In the genomic region with DNA sequence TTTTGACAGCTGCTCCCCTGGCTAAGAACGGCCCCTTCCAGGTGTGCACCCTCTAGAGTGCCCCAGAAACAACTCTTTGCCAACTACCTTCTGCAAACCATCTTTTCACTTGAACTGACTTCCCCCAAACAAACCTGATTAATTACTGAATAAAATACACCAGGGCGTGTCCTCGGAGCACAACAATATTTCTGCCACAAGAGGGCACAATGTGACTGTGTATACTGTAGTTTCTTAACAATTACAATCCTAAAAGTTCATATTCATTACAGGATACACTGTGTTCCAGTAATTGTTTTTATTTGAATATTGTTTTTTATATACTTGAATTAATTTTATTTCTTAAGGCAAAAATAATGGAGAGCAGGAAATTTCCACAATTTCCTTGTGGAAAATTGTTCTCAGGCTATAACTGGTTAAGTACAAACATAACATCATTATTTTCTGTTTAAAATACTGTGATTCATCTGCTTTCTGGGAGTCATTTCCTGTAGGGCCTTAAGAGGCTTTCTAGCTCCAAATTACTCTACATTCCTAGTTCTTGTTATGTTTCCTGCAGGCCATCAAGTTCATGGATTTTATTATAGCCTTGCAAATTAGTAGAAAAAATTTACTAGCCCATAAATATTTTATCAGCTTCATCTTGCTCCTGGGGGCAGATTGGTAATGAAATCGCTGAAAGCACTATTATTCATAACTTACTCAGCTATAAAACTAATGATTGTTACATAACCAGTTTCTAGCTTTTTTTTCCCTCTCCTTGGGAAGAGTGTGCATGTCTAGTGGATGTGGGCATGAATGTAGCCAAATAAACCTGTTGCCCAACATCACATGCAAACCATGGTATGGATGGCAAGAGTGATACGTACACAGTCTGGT, we compare ENCODE assay signal across 8 cellular contexts. TPM values are rescaled to one million over a fixed set of nuclear protein-coding genes. Genes with fewer than 3 reads are reported as not detected.
A peak's percentile ranks its signal among the peaks of the same experiment; 100 is the strongest.
DNase-seq lines count a peak whose midpoint lies in the region; ATAC-seq and TF ChIP-seq lines count a peak whose summit lies in the region.

No MANE protein-coding gene starts in this region.

- no peak overlapping the region for H4K8ac ChIP-seq in H9 (replicated peaks; ENCODE audit: insufficient read length, low read depth, low read length)

- H3K36me3 Mint-ChIP-seq in H9 (ENCODE audit: insufficient read depth in 1 of 3, low read depth in 3 of 3), result peaks cover 0 to 7% (median 0%) of the 10 kb centered on the region in 3 experiments; a peak in 1 of 7 replicates
- H3K36me3 Mint-ChIP-seq in stimulated activated naive B cell treated with anti-CD40 and anti-IgM and Interleukin-4, amounts not matched to agents 10 μg/mL and 1 μg/mL and 100 μg/mL, for 72 hours, result no peaks in the 10 kb centered on the region

- peaks cover 5 to 6% of the 10 kb centered on the region in 2 experiments; a peak in 3 of 5 replicates for H3K9me3 Mint-ChIP-seq in H9
- H3K9me3 Mint-ChIP-seq in stimulated activated naive B cell treated with anti-CD40 and anti-IgM and Interleukin-4, amounts not matched to agents 10 μg/mL and 1 μg/mL and 100 μg/mL, for 72 hours, result no peaks in the 10 kb centered on the region

- H3K4me3 Mint-ChIP-seq in H9, result no peak overlapping the region
- no peak overlapping the region for H3K4me3 Mint-ChIP-seq in stimulated activated naive B cell treated with anti-CD40 and anti-IgM and Interleukin-4, amounts not matched to agents 10 μg/mL and 1 μg/mL and 100 μg/mL, for 72 hours

- no peak overlapping the region for H4K5ac ChIP-seq in H9 (ENCODE audit: insufficient read length, low read depth, low read length)

- H3K27ac ChIP-seq in H9 (ENCODE audit: insufficient read length, low read depth, low read length) (no peak overlapping the region), coronary artery (peak overlapping the region in 1 of 2 donors; percentile 28)

- no peak overlapping the region for H3K27ac Mint-ChIP-seq in H9
- no peak overlapping the region for H3K27ac Mint-ChIP-seq in stimulated activated naive B cell treated with anti-CD40 and anti-IgM and Interleukin-4, amounts not matched to agents 10 μg/mL and 1 μg/mL and 100 μg/mL, for 72 hours

- no peak overlapping the region for H3K9ac ChIP-seq in H9 (ENCODE audit: extremely low read depth, insufficient read length, low read length)

- no peaks in the 10 kb centered on the region for H3K27me3 ChIP-seq in H9 (ENCODE audit: insufficient read depth, low read length)

- no peak overlapping the region for H2BK5ac ChIP-seq in H9 (ENCODE audit: insufficient read length, low read length)

- peaks cover 7% of the 10 kb centered on the region in 2 experiments for H3K4me1 Mint-ChIP-seq in H9
- peaks cover 26 to 29% of the 10 kb centered on the region in 2 donors for H3K4me1 Mint-ChIP-seq in stimulated activated naive B cell treated with anti-CD40 and anti-IgM and Interleukin-4, amounts not matched to agents 10 μg/mL and 1 μg/mL and 100 μg/mL, for 72 hours

- no peak overlapping the region for H2BK20ac ChIP-seq in H9 (ENCODE audit: low read depth, low read length, poor library complexity, severe bottlenecking)

- H3K4ac ChIP-seq in H9 (ENCODE audit: low read depth, low read length), result no peak overlapping the region

- no peaks in the 10 kb centered on the region for H3K23me2 ChIP-seq in H9 (ENCODE audit: insufficient read length, low read depth, low read length, poor library complexity, severe bottlenecking)

- no peak overlapping the region for H2BK12ac ChIP-seq in H9 (ENCODE audit: insufficient read length, low read depth, low read length)

- H3K23ac ChIP-seq in H9 (ENCODE audit: insufficient read length, low read depth, low read length), result no peak overlapping the region

- WGBS in H9 (ENCODE audit: extremely low coverage, insufficient read length, low lambda C conversion rate), result no CpG with 5 or more reads among the region's 5 CpGs

- no peaks in the 10 kb centered on the region for H3K27me3 Mint-ChIP-seq in H9 (ENCODE audit: low read depth)
- H3K27me3 Mint-ChIP-seq in stimulated activated naive B cell treated with anti-CD40 and anti-IgM and Interleukin-4, amounts not matched to agents 10 μg/mL and 1 μg/mL and 100 μg/mL, for 72 hours, result no peaks in the 10 kb centered on the region

- H3K4me3 ChIP-seq in coronary artery, result no peak overlapping the region

- no peak overlapping the region for H2BK15ac ChIP-seq in H9 (ENCODE audit: low read depth, low read length)

- peak; percentile 78 to 80 for ATAC-seq in stimulated activated naive B cell treated with anti-CD40 and anti-IgM and Interleukin-4, amounts not matched to agents 10 μg/mL and 1 μg/mL and 100 μg/mL, for 72 hours (replicated peaks)
- no peak for ATAC-seq in GM19324 (IDR thresholded peaks at IDR 0.05; ENCODE audit: low FRiP score, unreplicated experiment)

- no peak overlapping the region for H2AFZ ChIP-seq in H9 (ENCODE audit: low read length)

- no peaks in the 10 kb centered on the region for H4K20me1 ChIP-seq in H9 (ENCODE audit: control insufficient read depth, insufficient read depth, insufficient read length)

- no peaks in the 10 kb centered on the region for H3K79me2 ChIP-seq in H9 (ENCODE audit: insufficient read depth, low read length)

- no peaks in the 10 kb centered on the region for H3K9me3 ChIP-seq in H9 (ENCODE audit: control insufficient read depth, low read depth, low read length)

- H2BK120ac ChIP-seq in H9 (ENCODE audit: low read depth, low read length, poor library complexity, severe bottlenecking), result no peak overlapping the region

- no peak overlapping the region for H3K4me2 ChIP-seq in H9 (ENCODE audit: insufficient read depth, insufficient read length, low read length)

- H3T11ph ChIP-seq in H9 (ENCODE audit: low read length), result no peak overlapping the region

- H4K91ac ChIP-seq in H9 (ENCODE audit: insufficient read length, low read depth, low read length), result no peak overlapping the region

- no peaks in the 10 kb centered on the region for H3K79me1 ChIP-seq in H9 (ENCODE audit: insufficient read depth, low read depth, low read length, poor library complexity, severe bottlenecking)

- H3K56ac ChIP-seq in H9 (ENCODE audit: insufficient read length, low read depth, low read length), result no peak overlapping the region

- no peak overlapping the region for H3K18ac ChIP-seq in H9 (ENCODE audit: insufficient read length, low read depth, low read length)

- no peak overlapping the region for H2AK5ac ChIP-seq in H9 (ENCODE audit: insufficient read length, low read length)

- no peaks in the 10 kb centered on the region for H3K4me1 ChIP-seq in H9 (ENCODE audit: insufficient read depth, low read length)

- H3K14ac ChIP-seq in H9 (ENCODE audit: insufficient read depth, low read length), result no peak overlapping the region

- DNase-seq in CD1c-positive myeloid dendritic cell (ENCODE audit: extremely low spot score) (peak; percentile 83), H9 (no peak), NCI-H345 (lab: John Stamatoyannopoulos, UW) (peak; percentile 72), coronary artery (ENCODE audit: low spot score) (no peak), lung microvascular endothelial cell (ENCODE audit: low read depth in 2 of 2) (peak; percentile 79 to 95)
- peak; percentile 18 for DNase-seq in activated CD4-positive, CD25-positive, alpha-beta regulatory T cell treated with anti-CD3 and anti-CD28 coated beads, Interleukin-2, amount 50 U/mL, for 16 hours (ENCODE audit: low read depth, low spot score)
- DNase-seq in stimulated activated naive B cell treated with anti-CD40 and anti-IgM and Interleukin-4, amounts not matched to agents 10 μg/mL and 1 μg/mL and 100 μg/mL, for 72 hours, result peak; percentile 29

- TF ChIP-seq CTCF in H9 (conservative IDR thresholded peaks at IDR 0.05) (peak; percentile 89), coronary artery (IDR thresholded peaks at IDR 0.05) (peak; percentile 76)

RNA-seq across cellular contexts. Expression of a gene that starts 51.9 kb away (rescaled TPM):
- total RNA-seq in H9 (2021), result not detected in 2 replicates
- total RNA-seq in lung microvascular endothelial cell, result not detected in 2 replicates

Comparison
In these comparisons a context has a peak if more than half of its experiments do, and no peak if none do; other contexts are left out.
1. DNase-seq: peak in CD1c-positive myeloid dendritic cell (single experiment), NCI-H345 (single experiment), activated CD4-positive, CD25-positive, alpha-beta regulatory T cell treated with anti-CD3 and anti-CD28 coated beads, Interleukin-2, amount 50 U/mL, for 16 hours (single experiment), lung microvascular endothelial cell (2 of 2) and stimulated activated naive B cell treated with anti-CD40 and anti-IgM and Interleukin-4, amounts not matched to agents 10 μg/mL and 1 μg/mL and 100 μg/mL, for 72 hours (single experiment); none in H9 (single experiment) and coronary artery (single experiment).